ENCODE assay signal across 8 cellular contexts in genomic region chr19:17510220-17510993, GRCh38. TPM values are rescaled to one million over a fixed set of nuclear protein-coding genes. Genes with fewer than 3 reads are reported as not detected.
A peak's percentile ranks its signal among the peaks of the same experiment; 100 is the strongest.
DNase-seq lines count a peak whose midpoint lies in the region; ATAC-seq, FAIRE-seq and TF ChIP-seq lines count a peak whose summit lies in the region.

No MANE protein-coding gene starts in this region.

- BruUV-seq in K562 (replicated peaks; lab: Mats Ljungman, UMichigan): no TSS peak

- TF ChIP-seq POLR2A in heart left ventricle (IDR thresholded peaks at IDR 0.05) (no peak), K562 (conservative IDR thresholded peaks at IDR 0.05) (no peak), uterus (IDR thresholded peaks at IDR 0.05) (no peak)

- H4K20me1 ChIP-seq in K562 (replicated peaks; ENCODE audit: control insufficient read depth, insufficient read depth, low read length): no peaks in the 10 kb centered on the region; the same call in 1 of the 2 replicates

- peak overlapping the region; percentile 33 for H2AK5ac ChIP-seq in mesenchymal stem cell (ENCODE audit: low read length, severe bottlenecking)

- no peak for TF ChIP-seq RAD21 in K562 (CRISPR knock-in tag; conservative IDR thresholded peaks at IDR 0.05 in 1 of 2, IDR thresholded peaks at IDR 0.05 in 1 of 2)

- H3K79me2 ChIP-seq in K562 (ENCODE audit: control insufficient read depth, insufficient read depth, low read length): peaks cover 51% of the 10 kb centered on the region

- H3K27me3 ChIP-seq in heart left ventricle (no peaks in the 10 kb centered on the region), K562 (ENCODE audit: control insufficient read depth in 2 of 2, insufficient read depth in 2 of 2, low read length in 2 of 2) (no peaks in the 10 kb centered on the region), mesenchymal stem cell (ENCODE audit: control insufficient read depth in 1 of 2, insufficient read depth in 1 of 2, low read length in 2 of 2) (no peaks in the 10 kb centered on the region), uterus (no peaks in the 10 kb centered on the region)

- no peak overlapping the region for H2BK15ac ChIP-seq in mesenchymal stem cell (ENCODE audit: low read depth, poor library complexity, severe bottlenecking)

- peak overlapping the region; percentile 69 to 100 (median 88) for H3K4me3 ChIP-seq in heart left ventricle
- H3K4me3 ChIP-seq in K562: peak overlapping the region; percentile 83
- H3K4me3 ChIP-seq in mesenchymal stem cell (ENCODE audit: insufficient read depth in 1 of 2, low read depth in 1 of 2, low read length in 2 of 2): peak overlapping the region; percentile 57 to 87
- H3K4me3 ChIP-seq in uterus: peak overlapping the region; percentile 81 to 84

- 39 to 56% (median 49%) methylated on average over 13 of the region's 13 CpGs for WGBS in heart left ventricle, 4 donors
- 9% methylated on average over 13 of the region's 13 CpGs for WGBS in K562 (ENCODE audit: insufficient coverage, low coverage, missing lambda C conversion rate)
- WGBS in mesenchymal stem cell: 70% methylated on average over 11 of the region's 13 CpGs

- H3K14ac ChIP-seq in mesenchymal stem cell (ENCODE audit: low read length in 2 of 2): peak overlapping the region in 1 of 2 experiments; percentile 80

- peak overlapping the region; percentile 19 for H4K91ac ChIP-seq in mesenchymal stem cell (ENCODE audit: low read length)

- POLR2A ChIA-PET in K562 (lab: Yijun Ruan, JAX): interaction anchor here (1.0 to 4.2 kb wide), 2 partner anchors 13 to 349 kb away, joined by 5 to 25 read pairs; partner anchors contain the start of gene RPL18A

- peaks cover 30% of the 10 kb centered on the region for H3K79me1 ChIP-seq in mesenchymal stem cell (replicated peaks; ENCODE audit: low read length, poor library complexity, severe bottlenecking)

- H3K9ac ChIP-seq in K562 (ENCODE audit: insufficient read depth in 1 of 2, low read depth in 2 of 2, low read length in 2 of 2) (peak overlapping the region; percentile 97 to 98), mesenchymal stem cell (ENCODE audit: low read length) (peak overlapping the region; percentile 97)

- peak overlapping the region in 1 of 2 experiments; percentile 75 for H3K18ac ChIP-seq in mesenchymal stem cell (ENCODE audit: low read depth in 1 of 2, low read length in 2 of 2)

- H3K9me3 ChIP-seq in heart left ventricle (no peaks in the 10 kb centered on the region), K562 (replicated peaks; ENCODE audit: control insufficient read depth, insufficient read depth, low read depth, low read length) (no peaks in the 10 kb centered on the region), mesenchymal stem cell (ENCODE audit: control insufficient read depth, low read length) (no peaks in the 10 kb centered on the region), uterus (no peaks in the 10 kb centered on the region)

- FAIRE-seq in K562 (lab: Jason Lieb, UNC): no peak

- no peak overlapping the region for H2BK12ac ChIP-seq in mesenchymal stem cell (ENCODE audit: low read length in 2 of 2)

- intact Hi-C loops in heart left ventricle (cut with DNase I) (loop anchor here in 4 of 10 donors (5.0 to 10.0 kb wide), 3 partner anchors 43 to 54 kb away; partner anchors contain the start of gene COLGALT1 (in 2 of the 4)), Right ventricle myocardium inferior (cut with DNase I) (loop anchor here (5.0 kb wide), 2 partner anchors 43 to 47 kb away; partner anchors contain the start of gene COLGALT1), K562 (cut with micrococcal nuclease) (no loop called here), uterus (cut with DNase I; ENCODE audit: low total_unique reads) (no loop called here)

- H2BK5ac ChIP-seq in mesenchymal stem cell (ENCODE audit: low read depth, low read length, poor library complexity, severe bottlenecking): no peak overlapping the region

- in situ Hi-C loops in K562 (cut with MboI): no loop called here

- H3K4me2 ChIP-seq in K562 (ENCODE audit: insufficient read depth, low read length): peak overlapping the region; percentile 97
- peak overlapping the region; percentile 73 for H3K4me2 ChIP-seq in mesenchymal stem cell (ENCODE audit: low read length, poor library complexity, severe bottlenecking)

- H3K36me3 ChIP-seq in heart left ventricle: peaks cover 0 to 13% (median 6%) of the 10 kb centered on the region in 9 donors
- H3K36me3 ChIP-seq in K562 (ENCODE audit: control insufficient read depth, insufficient read depth, low read length): peaks cover 7% of the 10 kb centered on the region; the same call in 2 of the 3 replicates
- peaks cover 4 to 19% of the 10 kb centered on the region in 2 experiments for H3K36me3 ChIP-seq in mesenchymal stem cell (ENCODE audit: control insufficient read depth in 1 of 2, insufficient read depth in 2 of 2, low read depth in 1 of 2, low read length in 2 of 2)
- no peaks in the 10 kb centered on the region for H3K36me3 ChIP-seq in uterus

- ATAC-seq in heart left ventricle (no peak), Right ventricle myocardium inferior (no peak), K562 (peak; percentile 13)

- no peak for TF ChIP-seq EP300 in K562 (IDR thresholded peaks at IDR 0.05; ENCODE audit: low read length)

- H3K4me1 ChIP-seq in heart left ventricle (peaks cover 0 to 42% (median 21%) of the 10 kb centered on the region in 12 donors), K562 (replicated peaks in 1 of 2; ENCODE audit: control insufficient read depth in 2 of 2, insufficient read depth in 2 of 2, low read length in 2 of 2) (peaks cover 22 to 44% of the 10 kb centered on the region in 2 experiments), mesenchymal stem cell (ENCODE audit: control insufficient read depth, insufficient read depth, low read depth, low read length) (peaks cover 24% of the 10 kb centered on the region), uterus (peaks cover 0 to 5% of the 10 kb centered on the region in 2 donors)

- H2AFZ ChIP-seq in K562 (ENCODE audit: low read depth, low read length) (peak overlapping the region; percentile 91), mesenchymal stem cell (ENCODE audit: low read depth, low read length) (no peak overlapping the region)

- no peak for TF ChIP-seq CTCF in heart left ventricle (IDR thresholded peaks at IDR 0.05)
- TF ChIP-seq CTCF in K562 (IDR thresholded peaks at IDR 0.05 in 2 of 3, conservative IDR thresholded peaks at IDR 0.05 in 1 of 3; ENCODE audit: insufficient read depth in 2 of 3, low read depth in 1 of 3, low read length in 3 of 3): no peak
- no peak for TF ChIP-seq CTCF in uterus (IDR thresholded peaks at IDR 0.05)

- H2BK120ac ChIP-seq in mesenchymal stem cell (ENCODE audit: low read depth, low read length): no peak overlapping the region

- H3K4ac ChIP-seq in mesenchymal stem cell (ENCODE audit: low read depth in 1 of 2, low read length in 2 of 2): peak overlapping the region; percentile 39 to 83

- peak overlapping the region in 11 of 12 donors; percentile 98 to 100 (median 99) for H3K27ac ChIP-seq in heart left ventricle
- peak overlapping the region; percentile 97 for H3K27ac ChIP-seq in K562 (ENCODE audit: extremely low read depth, low read depth, low read length)
- H3K27ac ChIP-seq in mesenchymal stem cell (ENCODE audit: low read length, poor library complexity, severe bottlenecking): peak overlapping the region; percentile 87
- H3K27ac ChIP-seq in uterus: peak overlapping the region; percentile 93 to 97

- H4K8ac ChIP-seq in mesenchymal stem cell (ENCODE audit: low read length): peak overlapping the region; percentile 70

- CTCF ChIA-PET in K562 (lab: Yijun Ruan, JAX; ENCODE audit: low intra/inter-chr PET ratio): interaction anchor here (0.7 kb wide), 1 partner anchor 57 kb away, joined by 3 read pairs; no protein-coding TSS in a partner anchor

- no peak overlapping the region for H3K23ac ChIP-seq in mesenchymal stem cell (ENCODE audit: low read length in 2 of 2)

- DNase-seq in heart left ventricle: no peak
- DNase-seq in Right ventricle myocardium inferior (ENCODE audit: missing footprints): no peak
- peak in 1 of 4 experiments; percentile 31 for DNase-seq in K562 (ENCODE audit: extremely low read depth in 1 of 4, low spot score in 3 of 4)
- DNase-seq in mesenchymal stem cell: peak; percentile 36
- DNase-seq in uterus: no peak
- DNase-seq in NCI-H748 treated with DMSO at 0.1 percent for 48 hours (lab: John Stamatoyannopoulos, UW): no peak
- no peak for DNase-seq in NCI-H187 (lab: John Stamatoyannopoulos, UW)
- no peak for DNase-seq in inferior parietal cortex (ENCODE audit: extremely low spot score)

- no peaks in the 10 kb centered on the region for H3K9me1 ChIP-seq in K562 (ENCODE audit: control insufficient read depth, insufficient read depth, low read length)

RNA-seq across cellular contexts. Expression of gene PGLS, which starts 1.0 kb away (rescaled TPM):
- total RNA-seq in heart left ventricle (10 to 100 TPM; 15.5 to 57.1 (median 27.0) TPM), Right ventricle myocardium inferior (20.8 TPM), K562 (2014; rRNA removed) (38.1 and 42.4 TPM in 2 replicates), K562 (2014; rRNA removed; fragmentation: Illumina TruSeq; extraction: Trizol) (5.7 and 10.9 TPM in 2 replicates), K562 (2015; rRNA removed; fragmentation: Illumina TruSeq; extraction: Trizol) (27.7 and 31.0 TPM in 2 replicates), K562 (2021) (61.1 and 65.5 TPM in 2 replicates), uterus (10 to 100 TPM; 16.9 to 41.0 (median 34.1) TPM)
- polyA plus RNA-seq in heart left ventricle (10 to 100 TPM; 28.8 to 45.9 TPM), K562 (2011; rRNA removed) (21.2 and 39.4 TPM in 2 replicates), K562 (2014; fragmentation: Illumina TruSeq; extraction: Trizol) (23.7 and 27.1 TPM in 2 replicates), K562 (2014; fragmentation: Nextera tagmentation; extraction: Ambion mirVana) (1 to 10 TPM in 1 of 2 experiments, under 1 TPM in 1; 0.79 to 1.1 TPM), K562 (2014; rRNA removed) (51.7 and 52.6 TPM in 2 replicates)
- 25.8 and 59.8 TPM in 2 replicates for total RNA-seq in K562 (2011; cell fraction: chromatin; rRNA removed; ENCODE audit: low replicate concordance)
- total RNA-seq in K562 (2011; cell fraction: nucleolus; rRNA removed): 50.9 and 57.9 TPM in 2 replicates
- 34.4 and 35.8 TPM in 2 replicates for total RNA-seq in K562 (2011; cell fraction: nucleoplasm; rRNA removed)
- 57.8 and 119 TPM in 2 replicates for polyA plus RNA-seq in K562 (2011; cell fraction: cytosol; rRNA removed)
- polyA plus RNA-seq in K562 (2011; cell fraction: nucleus; rRNA removed): 39.0 and 56.0 TPM in 2 replicates
- 40.4 and 112 TPM in 2 replicates for polyA plus RNA-seq in K562 (2012)
- 13.2 and 17.5 TPM in 2 replicates for polyA minus RNA-seq in K562 (2011; rRNA and poly(A)+ RNA removed)
- 28.4 and 35.0 TPM in 2 replicates for polyA minus RNA-seq in K562 (2011; cell fraction: cytosol; rRNA and poly(A)+ RNA removed)
- 23.0 and 27.4 TPM in 2 replicates for polyA minus RNA-seq in K562 (2011; cell fraction: nucleus; rRNA and poly(A)+ RNA removed)
- polyA plus RNA-seq in mesenchymal stem cell (2013, experiment 1 of 2): 128 TPM
- 128 TPM for polyA plus RNA-seq in mesenchymal stem cell (2013, experiment 2 of 2)

RNA-seq across cellular contexts. Expression of gene SLC27A1, which starts 40.1 kb away (rescaled TPM):
- total RNA-seq in heart left ventricle: 10 to 100 TPM; 32.6 to 70.3 (median 52.7) TPM
- polyA plus RNA-seq in heart left ventricle: 10 to 100 TPM; 22.1 to 47.6 TPM
- 66.2 TPM for total RNA-seq in Right ventricle myocardium inferior
- total RNA-seq in K562 (2011; cell fraction: chromatin; rRNA removed; ENCODE audit: low replicate concordance): 4.5 and 13.1 TPM in 2 replicates
- total RNA-seq in K562 (2011; cell fraction: nucleolus; rRNA removed): 8.3 and 9.1 TPM in 2 replicates
- total RNA-seq in K562 (2011; cell fraction: nucleoplasm; rRNA removed): 5.7 and 7.9 TPM in 2 replicates
- 1.9 and 2.8 TPM in 2 replicates for total RNA-seq in K562 (2014; rRNA removed)
- 0.38 and 0.44 TPM in 2 replicates for total RNA-seq in K562 (2014; rRNA removed; fragmentation: Illumina TruSeq; extraction: Trizol)
- total RNA-seq in K562 (2015; rRNA removed; fragmentation: Illumina TruSeq; extraction: Trizol): 0.79 and 1.0 TPM in 2 replicates
- total RNA-seq in K562 (2021): 1.6 and 2.0 TPM in 2 replicates
- polyA plus RNA-seq in K562 (2011; rRNA removed): 1.4 and 1.7 TPM in 2 replicates
- 1.8 and 3.5 TPM in 2 replicates for polyA plus RNA-seq in K562 (2011; cell fraction: cytosol; rRNA removed)
- polyA plus RNA-seq in K562 (2011; cell fraction: nucleus; rRNA removed): 7.2 and 8.8 TPM in 2 replicates
- polyA plus RNA-seq in K562 (2012): 1.8 and 4.7 TPM in 2 replicates
- 1.1 and 1.3 TPM in 2 replicates for polyA plus RNA-seq in K562 (2014; fragmentation: Illumina TruSeq; extraction: Trizol)
- under 1 TPM; 0.06 to 0.10 TPM for polyA plus RNA-seq in K562 (2014; fragmentation: Nextera tagmentation; extraction: Ambion mirVana)
- polyA plus RNA-seq in K562 (2014; rRNA removed): 2.0 and 3.0 TPM in 2 replicates
- 0.81 and 0.84 TPM in 2 replicates for polyA minus RNA-seq in K562 (2011; rRNA and poly(A)+ RNA removed)
- polyA minus RNA-seq in K562 (2011; cell fraction: cytosol; rRNA and poly(A)+ RNA removed): 2.1 and 3.7 TPM in 2 replicates
- polyA minus RNA-seq in K562 (2011; cell fraction: nucleus; rRNA and poly(A)+ RNA removed): 1.8 and 1.9 TPM in 2 replicates
- polyA plus RNA-seq in mesenchymal stem cell (2013, experiment 1 of 2): 8.3 TPM
- polyA plus RNA-seq in mesenchymal stem cell (2013, experiment 2 of 2): 7.9 TPM
- total RNA-seq in uterus: 10 to 100 TPM in 3 of 4 donors, 1 to 10 TPM in 1; 7.1 to 36.5 (median 26.9) TPM

RNA-seq across cellular contexts. Expression of gene COLGALT1, which starts 45.0 kb away (rescaled TPM):
- total RNA-seq in heart left ventricle (100 to 1,000 TPM in 1 of 9 donors, 10 to 100 TPM in 8; 23.7 to 117 (median 32.6) TPM), Right ventricle myocardium inferior (35.5 TPM), K562 (2014; rRNA removed) (82.6 and 90.5 TPM in 2 replicates), K562 (2014; rRNA removed; fragmentation: Illumina TruSeq; extraction: Trizol) (35.5 and 50.0 TPM in 2 replicates), K562 (2015; rRNA removed; fragmentation: Illumina TruSeq; extraction: Trizol) (64.3 and 64.8 TPM in 2 replicates), K562 (2021) (119 TPM in 2 replicates), uterus (10 to 100 TPM; 24.6 to 56.6 (median 52.0) TPM)
- polyA plus RNA-seq in heart left ventricle (10 to 100 TPM; 16.1 to 49.8 TPM), K562 (2011; rRNA removed) (114 and 144 TPM in 2 replicates), K562 (2014; fragmentation: Illumina TruSeq; extraction: Trizol) (84.8 and 97.0 TPM in 2 replicates), K562 (2014; fragmentation: Nextera tagmentation; extraction: Ambion mirVana) (10 to 100 TPM in 1 of 2 experiments, 1 to 10 TPM in 1; 4.9 to 18.1 TPM), K562 (2014; rRNA removed) (86.0 and 87.5 TPM in 2 replicates)
- total RNA-seq in K562 (2011; cell fraction: chromatin; rRNA removed; ENCODE audit: low replicate concordance): 106 and 273 TPM in 2 replicates
- 296 and 314 TPM in 2 replicates for total RNA-seq in K562 (2011; cell fraction: nucleolus; rRNA removed)
- 215 and 219 TPM in 2 replicates for total RNA-seq in K562 (2011; cell fraction: nucleoplasm; rRNA removed)
- 128 and 182 TPM in 2 replicates for polyA plus RNA-seq in K562 (2011; cell fraction: cytosol; rRNA removed)
- polyA plus RNA-seq in K562 (2011; cell fraction: nucleus; rRNA removed): 207 and 344 TPM in 2 replicates
- 78.2 and 109 TPM in 2 replicates for polyA plus RNA-seq in K562 (2012)
- polyA minus RNA-seq in K562 (2011; rRNA and poly(A)+ RNA removed): 78.1 and 108 TPM in 2 replicates
- 89.7 and 127 TPM in 2 replicates for polyA minus RNA-seq in K562 (2011; cell fraction: cytosol; rRNA and poly(A)+ RNA removed)
- 32.6 and 43.8 TPM in 2 replicates for polyA minus RNA-seq in K562 (2011; cell fraction: nucleus; rRNA and poly(A)+ RNA removed)
- polyA plus RNA-seq in mesenchymal stem cell (2013, experiment 1 of 2): 163 TPM
- 171 TPM for polyA plus RNA-seq in mesenchymal stem cell (2013, experiment 2 of 2)

RNA-seq across cellular contexts. Expression of gene NXNL1, which starts 49.7 kb away (rescaled TPM):
- total RNA-seq in heart left ventricle: 1 to 10 TPM in 1 of 9 donors, under 1 TPM in 3, not detected in 5; 0.32 to 1.1 (median 0.57) TPM
- under 1 TPM in 1 of 2 donors, not detected in 1; 0.69 TPM for polyA plus RNA-seq in heart left ventricle
- not detected for total RNA-seq in Right ventricle myocardium inferior
- not detected in 2 replicates for total RNA-seq in K562 (2011; cell fraction: chromatin; rRNA removed; ENCODE audit: low replicate concordance)
- not detected in 2 replicates for total RNA-seq in K562 (2011; cell fraction: nucleolus; rRNA removed)
- total RNA-seq in K562 (2011; cell fraction: nucleoplasm; rRNA removed): not detected in 2 replicates
- not detected in 2 replicates for total RNA-seq in K562 (2014; rRNA removed)
- total RNA-seq in K562 (2014; rRNA removed; fragmentation: Illumina TruSeq; extraction: Trizol): not detected in 2 replicates
- total RNA-seq in K562 (2015; rRNA removed; fragmentation: Illumina TruSeq; extraction: Trizol): not detected in 2 replicates
- total RNA-seq in K562 (2021): not detected in 2 replicates
- not detected in 2 replicates for polyA plus RNA-seq in K562 (2011; rRNA removed)
- polyA plus RNA-seq in K562 (2011; cell fraction: cytosol; rRNA removed): not detected in 2 replicates
- polyA plus RNA-seq in K562 (2011; cell fraction: nucleus; rRNA removed): not detected in 2 replicates
- polyA plus RNA-seq in K562 (2012): not detected in 2 replicates
- polyA plus RNA-seq in K562 (2014; fragmentation: Illumina TruSeq; extraction: Trizol): not detected in 2 replicates
- polyA plus RNA-seq in K562 (2014; fragmentation: Nextera tagmentation; extraction: Ambion mirVana): not detected
- polyA plus RNA-seq in K562 (2014; rRNA removed): not detected in 2 replicates
- not detected in 2 replicates for polyA minus RNA-seq in K562 (2011; rRNA and poly(A)+ RNA removed)
- polyA minus RNA-seq in K562 (2011; cell fraction: cytosol; rRNA and poly(A)+ RNA removed): not detected in 2 replicates
- polyA minus RNA-seq in K562 (2011; cell fraction: nucleus; rRNA and poly(A)+ RNA removed): not detected in 2 replicates
- not detected for polyA plus RNA-seq in mesenchymal stem cell (2013, experiment 1 of 2)
- not detected for polyA plus RNA-seq in mesenchymal stem cell (2013, experiment 2 of 2)
- not detected for total RNA-seq in uterus
